ENCODE assay signal across 13 cellular contexts in genomic region chr21:28240586-28240985, GRCh38.
DNase-seq lines count a peak whose midpoint lies in the region; TF ChIP-seq lines count a peak whose summit lies in the region.
"Had no signal": no experiment of that assay in that cellular context is flagged by ENCODE, and none has a peak within 500 bp of the region (broad histone marks: within the 10 kb centered on the region; RNA-seq: fewer than 3 reads in every experiment).

No MANE protein-coding gene starts in this region.

- no peaks in the 10 kb centered on the region for H3K79me2 ChIP-seq in fibroblast of lung (ENCODE audit: control insufficient read depth, insufficient read depth, low read length)

- CTCF ChIA-PET in Caco-2 (lab: Charles Lee), result no interaction called here

- H3K4me1 ChIP-seq in Caco-2 (peaks cover 46% of the 10 kb centered on the region), fibroblast of lung (ENCODE audit: control insufficient read depth, extremely low read depth, insufficient read depth, low read length) (peaks cover 6% of the 10 kb centered on the region)

- no peaks in the 10 kb centered on the region for H3K36me3 ChIP-seq in Caco-2 (ENCODE audit: control insufficient read depth, insufficient read depth, low read length)
- no peaks in the 10 kb centered on the region for H3K36me3 ChIP-seq in fibroblast of lung (ENCODE audit: control insufficient read depth, insufficient read depth, low read length)
- H3K36me3 ChIP-seq: Peyer's patch had no signal

- H4K20me1 ChIP-seq in fibroblast of lung (ENCODE audit: control insufficient read depth, extremely low read depth, insufficient read depth, low read length), result no peaks in the 10 kb centered on the region

- no peak for DNase-seq in Caco-2
- DNase-seq in NCI-H226, result peak; percentile 61
- peak; percentile 25 to 88 for DNase-seq in fibroblast of lung (ENCODE audit: low read depth in 2 of 2)
- no peak for DNase-seq in osteocyte (ENCODE audit: extremely low spot score, unreplicated experiment)
- DNase-seq in cerebellum (ENCODE audit: low spot score), result no peak
- DNase-seq in activated CD8-positive, alpha-beta memory T cell treated with anti-CD3 and anti-CD28 coated beads, Interleukin-2, amount 50 U/mL, for 4 hours, result no peak
- DNase-seq in activated CD4-positive, CD25-positive, alpha-beta regulatory T cell treated with anti-CD3 and anti-CD28 coated beads, Interleukin-2, amount 50 U/mL, for 72 hours, result no peak
- DNase-seq: Calu3; CD4-positive, alpha-beta memory T cell; NCI-H1105; NCI-H2081; Peyer's patch had no signal

- H3K36me3 Mint-ChIP-seq in Caco-2 (ENCODE audit: insufficient read depth, unreplicated experiment) (no peaks in the 10 kb centered on the region), osteocyte (ENCODE audit: unreplicated experiment) (no peaks in the 10 kb centered on the region)
- H3K36me3 Mint-ChIP-seq: CD4-positive, alpha-beta memory T cell had no signal

- H3K27ac Mint-ChIP-seq in Caco-2 (ENCODE audit: unreplicated experiment) (peak overlapping the region; percentile 12), osteocyte (ENCODE audit: unreplicated experiment) (peak overlapping the region; percentile 2)
- H3K27ac Mint-ChIP-seq: CD4-positive, alpha-beta memory T cell had no signal

- H3K9ac ChIP-seq in fibroblast of lung (ENCODE audit: insufficient read depth, low read length), result no peak overlapping the region

- no peak overlapping the region for H3K4me3 Mint-ChIP-seq in Caco-2 (ENCODE audit: unreplicated experiment)
- no peak overlapping the region for H3K4me3 Mint-ChIP-seq in osteocyte (ENCODE audit: unreplicated experiment)
- H3K4me3 Mint-ChIP-seq: CD4-positive, alpha-beta memory T cell had no signal

- no peak overlapping the region for H2AFZ ChIP-seq in fibroblast of lung (ENCODE audit: low read length)

- H3K9me3 Mint-ChIP-seq in Caco-2 (ENCODE audit: unreplicated experiment) (peaks cover 5% of the 10 kb centered on the region), osteocyte (ENCODE audit: unreplicated experiment) (peaks cover 3% of the 10 kb centered on the region)
- H3K9me3 Mint-ChIP-seq: CD4-positive, alpha-beta memory T cell had no signal

- TF ChIP-seq CTCF in Caco-2 (IDR thresholded peaks at IDR 0.05; ENCODE audit: insufficient read depth in 1 of 2, low read depth in 1 of 2, low read length in 1 of 2, severe bottlenecking in 1 of 2, unreplicated experiment in 1 of 2) (no peak), fibroblast of lung (conservative IDR thresholded peaks at IDR 0.05 in 1 of 2, IDR thresholded peaks at IDR 0.05 in 1 of 2; ENCODE audit: low read depth in 1 of 2, low read length in 2 of 2) (no peak), osteocyte (IDR thresholded peaks at IDR 0.05) (no peak)

- no TSS peak for BruUV-seq in Caco-2 (replicated peaks; lab: Mats Ljungman, UMichigan)

- H3K9me3 ChIP-seq in Caco-2 (no peaks in the 10 kb centered on the region), fibroblast of lung (ENCODE audit: control insufficient read depth, insufficient read depth, low read depth, low read length) (no peaks in the 10 kb centered on the region)
- H3K9me3 ChIP-seq: Peyer's patch had no signal

- H3K27me3 ChIP-seq in Caco-2 (replicated peaks; ENCODE audit: control insufficient read depth, insufficient read depth, low read length), result no peaks in the 10 kb centered on the region
- no peaks in the 10 kb centered on the region for H3K27me3 ChIP-seq in fibroblast of lung (ENCODE audit: control insufficient read depth, insufficient read depth, low read length)
- H3K27me3 ChIP-seq: Peyer's patch had no signal

- POLR2A ChIA-PET in Caco-2 (lab: Charles Lee), result no interaction called here

- H3K27ac ChIP-seq in fibroblast of lung (ENCODE audit: insufficient read depth, low read length), result peak overlapping the region; percentile 35
- H3K27ac ChIP-seq: Peyer's patch had no signal

- H3K4me3 ChIP-seq in Caco-2 (ENCODE audit: low read depth, low read length) (no peak overlapping the region), fibroblast of lung (replicated peaks in 1 of 4; ENCODE audit: control extremely low read depth in 1 of 4, insufficient read depth in 1 of 4, low read depth in 3 of 4, low read length in 4 of 4) (no peak overlapping the region)
- H3K4me3 ChIP-seq: K562, Peyer's patch had no signal

- H3K4me2 ChIP-seq in fibroblast of lung (ENCODE audit: extremely low read depth, insufficient read depth, low read length), result no peak overlapping the region

- H3K27me3 Mint-ChIP-seq in Caco-2 (ENCODE audit: insufficient read depth, unreplicated experiment) (no peaks in the 10 kb centered on the region), osteocyte (ENCODE audit: unreplicated experiment) (no peaks in the 10 kb centered on the region)
- H3K27me3 Mint-ChIP-seq: CD4-positive, alpha-beta memory T cell had no signal

- intact Hi-C loops in Caco-2 (cut with micrococcal nuclease; ENCODE audit: unreplicated experiment), result loop anchor here (5.0 kb wide), 1 partner anchor 148 kb away; no protein-coding TSS in a partner anchor

- H3K4me1 Mint-ChIP-seq in Caco-2 (ENCODE audit: low read depth, unreplicated experiment) (peaks cover 30% of the 10 kb centered on the region), osteocyte (ENCODE audit: unreplicated experiment) (peaks cover 24% of the 10 kb centered on the region)
- H3K4me1 Mint-ChIP-seq: CD4-positive, alpha-beta memory T cell had no signal

Comparison
In these comparisons a context has a peak if more than half of its experiments do, and no peak if none do; other contexts are left out.
1. DNase-seq: peak in NCI-H226 (single experiment) and fibroblast of lung (2 of 2); none in Caco-2 (0 of 2), osteocyte (single experiment), cerebellum (single experiment), activated CD8-positive, alpha-beta memory T cell treated with anti-CD3 and anti-CD28 coated beads, Interleukin-2, amount 50 U/mL, for 4 hours (single experiment) and activated CD4-positive, CD25-positive, alpha-beta regulatory T cell treated with anti-CD3 and anti-CD28 coated beads, Interleukin-2, amount 50 U/mL, for 72 hours (single experiment).